In the genomic region with DNA sequence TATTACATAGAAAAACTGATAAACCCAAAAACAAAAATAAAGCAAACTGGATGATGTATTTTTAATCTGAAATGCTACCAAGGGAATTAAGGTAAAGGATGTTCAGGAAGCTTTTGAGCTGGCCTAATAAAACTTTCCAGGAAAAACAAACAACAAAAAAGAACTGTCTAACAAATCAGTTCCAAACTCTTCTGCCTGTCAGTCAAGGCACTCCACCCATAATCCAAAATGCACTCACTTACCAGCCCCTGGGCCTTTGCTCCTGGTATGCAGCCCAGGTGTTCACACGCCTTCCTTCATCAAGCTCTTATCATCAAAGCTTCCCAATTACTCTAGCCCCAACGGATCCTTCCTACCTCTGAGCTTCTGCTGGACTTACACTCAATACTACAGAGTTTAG, we compare ENCODE assay signal across 28 cellular contexts. TPM values are rescaled to one million over a fixed set of nuclear protein-coding genes. Genes with fewer than 3 reads are reported as not detected.
"Had no signal": no experiment of that assay in that cellular context is flagged by ENCODE, and none has a peak within 500 bp of the region (broad histone marks: within the 10 kb centered on the region; RNA-seq: fewer than 3 reads in every experiment).

No MANE protein-coding gene starts in this region.

- H3K4me2 ChIP-seq: neural progenitor cell had no signal

- H3K4me3 Mint-ChIP-seq: mesothelial cell of epicardium; natural killer cell; nephron progenitor cell; neural progenitor cell; stimulated activated naive B cell treated with anti-CD40 and anti-IgM and Interleukin-4, amounts not matched to agents 10 μg/mL and 1 μg/mL and 100 μg/mL, for 72 hours had no signal

- H3K27ac ChIP-seq: left ventricle myocardium inferior, neural progenitor cell, neutrophil, ovary, right atrium auricular region, skin epidermis, stomach, testis, thyroid gland, upper lobe of right lung had no signal

- H2AFZ ChIP-seq: neural progenitor cell had no signal

- H3K9me3 Mint-ChIP-seq: mesothelial cell of epicardium; naive B cell; natural killer cell; nephron progenitor cell; neural progenitor cell; stimulated activated naive B cell treated with anti-CD40 and anti-IgM and Interleukin-4, amounts not matched to agents 10 μg/mL and 1 μg/mL and 100 μg/mL, for 72 hours had no signal

- H3K36me3 ChIP-seq: neural progenitor cell, ovary, thyroid gland had no signal

- H3K27me3 Mint-ChIP-seq: naive B cell; progenitor cell of endocrine pancreas; stimulated activated naive B cell treated with anti-CD40 and anti-IgM and Interleukin-4, amounts not matched to agents 10 μg/mL and 1 μg/mL and 100 μg/mL, for 72 hours had no signal

- H3K36me3 Mint-ChIP-seq: mesothelial cell of epicardium, naive B cell, natural killer cell, neural progenitor cell had no signal

- H3K27me3 ChIP-seq: neural progenitor cell, neutrophil, ovary, right atrium auricular region, stomach, testis, thyroid gland, upper lobe of right lung had no signal

- H3K9me3 ChIP-seq: left ventricle myocardium inferior, neutrophil, ovary, right atrium auricular region, stomach, testis, thyroid gland, upper lobe of right lung had no signal

- H3K9ac ChIP-seq: neural progenitor cell had no signal

- H3K27ac Mint-ChIP-seq: mesothelial cell of epicardium; natural killer cell; nephron progenitor cell; neural progenitor cell; progenitor cell of endocrine pancreas; stimulated activated naive B cell treated with anti-CD40 and anti-IgM and Interleukin-4, amounts not matched to agents 10 μg/mL and 1 μg/mL and 100 μg/mL, for 72 hours had no signal

- DNase-seq: islet precursor cell; left ventricle myocardium inferior; mesendoderm; naive B cell; natural killer cell; nephron progenitor cell; occipital lobe; ovary; stimulated activated CD4-positive, alpha-beta T cell treated with anti-CD3 and anti-CD28 coated beads, Interleukin-12 subunit alpha, Interleukin-12 subunit beta, amount 100 ng/mL, for 4 hours; stimulated activated CD4-positive, alpha-beta T cell treated with anti-CD3 and anti-CD28 coated beads, Interleukin-15, amount 100 ng/mL, for 24 hours; stimulated activated CD4-positive, alpha-beta T cell treated with anti-CD3 and anti-CD28 coated beads, Interleukin-2, amount 100 ng/mL, for 24 hours; stimulated activated CD4-positive, alpha-beta T cell treated with anti-CD3 and anti-CD28 coated beads, Interleukin-4, amount 100 ng/mL, for 1 hour; stimulated activated naive B cell treated with anti-CD40 and anti-IgM and Interleukin-4, amounts not matched to agents 10 μg/mL and 1 μg/mL and 100 μg/mL, for 72 hours; stimulated activated naive CD8-positive, alpha-beta T cell treated with anti-CD3 and anti-CD28 coated beads, Interleukin-15, Interleukin-2, amounts not matched to agents 100 U/mL and 50 U/mL, for 24 hours; stomach; testis; thyroid gland; trophoblast cell; upper lobe of right lung had no signal

- ATAC-seq: natural killer cell; sciatic nerve; stimulated activated naive B cell treated with anti-CD40 and anti-IgM and Interleukin-4, amounts not matched to agents 10 μg/mL and 1 μg/mL and 100 μg/mL, for 72 hours; stimulated activated naive CD8-positive, alpha-beta T cell treated with anti-CD3 and anti-CD28 coated beads, Interleukin-15, Interleukin-2, amounts not matched to agents 100 U/mL and 50 U/mL, for 24 hours; upper lobe of right lung had no signal

- H3K4me3 ChIP-seq: left ventricle myocardium inferior, lung, neural progenitor cell, ovary, right atrium auricular region, skin epidermis, stomach, testis, thyroid gland, upper lobe of right lung had no signal

RNA-seq across cellular contexts. Expression of a gene that starts 32.3 kb away (rescaled TPM):
- total RNA-seq: kidney epithelial cell, left ventricle myocardium inferior had no signal
